ENCODE assay signal across 1 cellular context in genomic region chr14:93112891-93113677, GRCh38.
A peak's percentile ranks its signal among the peaks of the same experiment; 100 is the strongest.
TF ChIP-seq lines count a peak whose summit lies in the region.

No MANE protein-coding gene starts in this region.

TF ChIP-seq in HepG2, 621 proteins besides CTCF, POLR2A, EP300 and RAD21 (continued from another document and continues in another):
- no peak for TF ChIP-seq MAFK (conservative IDR thresholded peaks at IDR 0.05 in 1 of 2, IDR thresholded peaks at IDR 0.05 in 1 of 2; ENCODE audit: low read length in 2 of 2)
- TF ChIP-seq MED8 (CRISPR knock-in tag; IDR thresholded peaks at IDR 0.05; ENCODE audit: insufficient replicate concordance), result no peak
- TF ChIP-seq TEAD3 (CRISPR knock-in tag; optimal IDR thresholded peaks at IDR 0.05; ENCODE audit: borderline replicate concordance), result peak; percentile 13
- TF ChIP-seq ZNF430 (CRISPR knock-in tag; IDR thresholded peaks at IDR 0.05), result peak; percentile 37; the same call in 1 of the 2 replicates
- TF ChIP-seq ZSCAN25 (CRISPR knock-in tag; IDR thresholded peaks at IDR 0.05), result 0 out of 2 replicates have a peak, but pooled peaks have one; percentile 34
- 0 out of 2 replicates have a peak, but pooled peaks have one; percentile 52 for TF ChIP-seq BCL3 (CRISPR knock-in tag; IDR thresholded peaks at IDR 0.05)
- 0 out of 2 replicates have a peak, but pooled peaks have one; percentile 9 for TF ChIP-seq ZNF574 (CRISPR knock-in tag; IDR thresholded peaks at IDR 0.05)
- no peak for TF ChIP-seq ATAD3A (CRISPR knock-in tag; IDR thresholded peaks at IDR 0.05)
- peak; percentile 28; the same call in 1 of the 2 replicates for TF ChIP-seq EHMT2 (IDR thresholded peaks at IDR 0.05; ENCODE audit: borderline replicate concordance, low read depth, low read length)
- no peak for TF ChIP-seq CREB1 (IDR thresholded peaks at IDR 0.05)
- TF ChIP-seq CREB1 (CRISPR knock-in tag; IDR thresholded peaks at IDR 0.05), result peak; percentile 43; the same call in 1 of the 2 replicates
- peak; percentile 57 for TF ChIP-seq SMC3 (IDR thresholded peaks at IDR 0.05; ENCODE audit: low read length)
- TF ChIP-seq STAG1 (CRISPR knock-in tag; IDR thresholded peaks at IDR 0.05), result peak; percentile 60
- no peak for TF ChIP-seq HDAC1 (CRISPR knock-in tag; IDR thresholded peaks at IDR 0.05)
- 0 out of 2 replicates have a peak, but pooled peaks have one; percentile 22 for TF ChIP-seq ZNF788 (CRISPR knock-in tag; IDR thresholded peaks at IDR 0.05; ENCODE audit: borderline replicate concordance)
- TF ChIP-seq ZNF670 (CRISPR knock-in tag; IDR thresholded peaks at IDR 0.05; ENCODE audit: borderline replicate concordance), result 0 out of 2 replicates have a peak, but pooled peaks have one; percentile 36
- peak; percentile 5 for TF ChIP-seq ZNF883 (CRISPR knock-in tag; IDR thresholded peaks at IDR 0.05; ENCODE audit: not compliant biosample characterization)
- peak; percentile 67; the same call in 1 of the 2 replicates for TF ChIP-seq SAP130 (CRISPR knock-in tag; IDR thresholded peaks at IDR 0.05; ENCODE audit: low read depth)
- TF ChIP-seq GMEB1 (CRISPR knock-in tag; IDR thresholded peaks at IDR 0.05; ENCODE audit: borderline replicate concordance), result 0 out of 2 replicates have a peak, but pooled peaks have one; percentile 23
- TF ChIP-seq ZNF597 (CRISPR knock-in tag; IDR thresholded peaks at IDR 0.05), result no peak
- TF ChIP-seq ZNF770 (CRISPR knock-in tag; IDR thresholded peaks at IDR 0.05), result peak; percentile 19; the same call in 1 of the 2 replicates
- 0 out of 2 replicates have a peak, but pooled peaks have one; percentile 36 for TF ChIP-seq SSRP1 (CRISPR knock-in tag; IDR thresholded peaks at IDR 0.05)
- TF ChIP-seq ZNF841 (CRISPR knock-in tag; IDR thresholded peaks at IDR 0.05; ENCODE audit: borderline replicate concordance), result no peak
- TF ChIP-seq NFRKB (IDR thresholded peaks at IDR 0.05), result no peak
- peak; percentile 46; the same call in 1 of the 2 replicates for TF ChIP-seq HNF4G (IDR thresholded peaks at IDR 0.05; ENCODE audit: borderline replicate concordance, low read depth, low read length)
- TF ChIP-seq HNF4G (CRISPR knock-in tag; IDR thresholded peaks at IDR 0.05; ENCODE audit: borderline replicate concordance, low read depth), result no peak
- TF ChIP-seq ZBTB14 (CRISPR knock-in tag; IDR thresholded peaks at IDR 0.05), result no peak
- peak; percentile 15; the same call in 1 of the 2 replicates for TF ChIP-seq CEBPB (IDR thresholded peaks at IDR 0.05; ENCODE audit: borderline replicate concordance, low read depth, low read length)
- 0 out of 2 replicates have a peak, but pooled peaks have one; percentile 41 for TF ChIP-seq MAX (IDR thresholded peaks at IDR 0.05)
- 0 out of 2 replicates have a peak, but pooled peaks have one; percentile 10 for TF ChIP-seq ELF3 (CRISPR knock-in tag; IDR thresholded peaks at IDR 0.05)
- no peak for TF ChIP-seq CBFB (CRISPR knock-in tag; IDR thresholded peaks at IDR 0.05)
- TF ChIP-seq ZNF136 (CRISPR knock-in tag; IDR thresholded peaks at IDR 0.05; ENCODE audit: low read depth), result 0 out of 2 replicates have a peak, but pooled peaks have one; percentile 58
- peak; percentile 89 for TF ChIP-seq PRDM10 (CRISPR knock-in tag; IDR thresholded peaks at IDR 0.05; ENCODE audit: low read depth)
- TF ChIP-seq ZNF652 (CRISPR knock-in tag; IDR thresholded peaks at IDR 0.05; ENCODE audit: borderline replicate concordance, low read depth), result 0 out of 2 replicates have a peak, but pooled peaks have one; percentile 30
- TF ChIP-seq ZNF547 (CRISPR knock-in tag; IDR thresholded peaks at IDR 0.05), result 0 out of 2 replicates have a peak, but pooled peaks have one; percentile 55
- no peak for TF ChIP-seq HOXA7 (CRISPR knock-in tag; IDR thresholded peaks at IDR 0.05)
- TF ChIP-seq DNMT3B (CRISPR knock-in tag; conservative IDR thresholded peaks at IDR 0.05), result 0 out of 2 replicates have a peak, but pooled peaks have one; percentile 47
- peak; percentile 30; the same call in 1 of the 2 replicates for TF ChIP-seq BCL6 (CRISPR knock-in tag; IDR thresholded peaks at IDR 0.05)
- TF ChIP-seq MAFF (IDR thresholded peaks at IDR 0.05; ENCODE audit: low read depth, low read length), result no peak
- 0 out of 2 replicates have a peak, but pooled peaks have one; percentile 1 for TF ChIP-seq YEATS2 (CRISPR knock-in tag; IDR thresholded peaks at IDR 0.05; ENCODE audit: borderline replicate concordance)
- 0 out of 2 replicates have a peak, but pooled peaks have one; percentile 8 for TF ChIP-seq HOXA3 (CRISPR knock-in tag; IDR thresholded peaks at IDR 0.05)
- TF ChIP-seq ZNF337 (CRISPR knock-in tag; IDR thresholded peaks at IDR 0.05; ENCODE audit: borderline replicate concordance, low read depth), result 0 out of 2 replicates have a peak, but pooled peaks have one; percentile 41
- TF ChIP-seq GATAD1 (CRISPR knock-in tag; IDR thresholded peaks at IDR 0.05), result 0 out of 2 replicates have a peak, but pooled peaks have one; percentile 3
- TF ChIP-seq THAP9 (CRISPR knock-in tag; IDR thresholded peaks at IDR 0.05; ENCODE audit: borderline replicate concordance), result 0 out of 2 replicates have a peak, but pooled peaks have one; percentile 20
- no peak for TF ChIP-seq ZNF264 (CRISPR knock-in tag; IDR thresholded peaks at IDR 0.05)
- 0 out of 2 replicates have a peak, but pooled peaks have one; percentile 19 for TF ChIP-seq GATAD2A (CRISPR knock-in tag; IDR thresholded peaks at IDR 0.05)
- TF ChIP-seq TCF12 (IDR thresholded peaks at IDR 0.05), result no peak
- no peak for TF ChIP-seq TCF12 (CRISPR knock-in tag; IDR thresholded peaks at IDR 0.05)
